In the genomic region with DNA sequence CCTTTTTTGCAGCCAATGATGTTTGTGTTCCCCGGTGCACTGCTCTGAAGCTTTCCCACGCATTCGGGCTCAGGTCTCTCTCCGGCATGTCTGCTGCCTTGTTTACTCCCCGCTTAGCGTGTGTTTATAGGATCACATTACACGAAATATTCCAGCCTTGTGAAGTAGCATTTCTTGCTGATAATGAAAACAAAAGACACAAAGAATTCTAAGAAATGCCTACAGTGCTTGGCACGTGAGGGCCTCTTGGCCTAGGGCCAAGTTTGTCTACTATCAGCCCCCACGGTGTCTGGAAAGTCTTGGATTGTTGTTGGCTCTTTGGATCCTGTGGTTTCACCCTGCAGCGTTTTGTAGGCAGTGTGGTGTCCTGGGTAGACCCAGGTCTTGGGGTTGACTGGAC, we compare ENCODE assay signal across 31 cellular contexts. TPM values are rescaled to one million over a fixed set of nuclear protein-coding genes. Genes with fewer than 3 reads are reported as not detected.
DNase-seq lines count a peak whose midpoint lies in the region; ATAC-seq and TF ChIP-seq lines count a peak whose summit lies in the region.
"Had no signal": no experiment of that assay in that cellular context is flagged by ENCODE, and none has a peak within 500 bp of the region (broad histone marks: within the 10 kb centered on the region; RNA-seq: fewer than 3 reads in every experiment).

No MANE protein-coding gene starts in this region.

- no peaks in the 10 kb centered on the region for H3K27me3 Mint-ChIP-seq in chondrocyte (ENCODE audit: low read depth)
- peaks cover 4% of the 10 kb centered on the region for H3K27me3 Mint-ChIP-seq in nephron (ENCODE audit: low read depth)
- H3K27me3 Mint-ChIP-seq: activated naive CD8-positive, alpha-beta T cell treated with anti-CD3 and anti-CD28 coated beads, Interleukin-2, amount 50 U/mL, for 24 hours had no signal

- H3K36me3 Mint-ChIP-seq in chondrocyte (ENCODE audit: low read depth) (no peaks in the 10 kb centered on the region), nephron (ENCODE audit: low read depth) (no peaks in the 10 kb centered on the region)
- H3K36me3 Mint-ChIP-seq: CD4-positive, CD25-positive, alpha-beta regulatory T cell; naive thymus-derived CD8-positive, alpha-beta T cell had no signal

- H3K4me1 Mint-ChIP-seq in chondrocyte (ENCODE audit: low read depth) (peaks cover 15% of the 10 kb centered on the region), nephron (peaks cover 18% of the 10 kb centered on the region)

- peak overlapping the region; percentile 32 for H3K27ac Mint-ChIP-seq in chondrocyte (ENCODE audit: unreplicated experiment)
- H3K27ac Mint-ChIP-seq in nephron: peak overlapping the region; percentile 32 to 68 (median 63)
- H3K27ac Mint-ChIP-seq: activated naive CD8-positive, alpha-beta T cell treated with anti-CD3 and anti-CD28 coated beads, Interleukin-2, amount 50 U/mL, for 24 hours; GM23338 had no signal

- H3K4me3 Mint-ChIP-seq in chondrocyte (ENCODE audit: unreplicated experiment) (no peak overlapping the region), nephron (no peak overlapping the region)
- H3K4me3 Mint-ChIP-seq: activated naive CD8-positive, alpha-beta T cell treated with anti-CD3 and anti-CD28 coated beads, Interleukin-2, amount 50 U/mL, for 24 hours; CD4-positive, CD25-positive, alpha-beta regulatory T cell; central memory CD8-positive, alpha-beta T cell; GM23338; naive thymus-derived CD8-positive, alpha-beta T cell had no signal

- H3K9me3 Mint-ChIP-seq in chondrocyte (ENCODE audit: low read depth): peaks cover 8% of the 10 kb centered on the region
- peaks cover 3% of the 10 kb centered on the region for H3K9me3 Mint-ChIP-seq in nephron
- H3K9me3 Mint-ChIP-seq: activated naive CD8-positive, alpha-beta T cell treated with anti-CD3 and anti-CD28 coated beads, Interleukin-2, amount 50 U/mL, for 24 hours; CD4-positive, CD25-positive, alpha-beta regulatory T cell; central memory CD8-positive, alpha-beta T cell; GM23338; naive thymus-derived CD8-positive, alpha-beta T cell had no signal

- TF ChIP-seq CTCF in chondrocyte (IDR thresholded peaks at IDR 0.05) (no peak), nephron (IDR thresholded peaks at IDR 0.05; ENCODE audit: unreplicated experiment in 3 of 3) (no peak)

- DNase-seq in NCI-H2196 (lab: John Stamatoyannopoulos, UW; ENCODE audit: unreplicated experiment) (peak; percentile 13), NCI-H2196 treated with DMSO at 0.1 percent for 48 hours (lab: John Stamatoyannopoulos, UW; ENCODE audit: unreplicated experiment) (no peak), chondrocyte (ENCODE audit: low spot score) (peak; percentile 28), DMS 273 treated with DMSO at 0.1 percent for 48 hours (lab: John Stamatoyannopoulos, UW) (no peak), NCI-H1105 treated with DMSO at 0.1 percent for 48 hours (lab: John Stamatoyannopoulos, UW) (no peak)
- DNase-seq: 8988T; activated CD4-positive, CD25-positive, alpha-beta regulatory T cell treated with anti-CD3 and anti-CD28 coated beads, Interleukin-2, amount 50 U/mL, for 72 hours; activated gamma-delta T cell; activated naive CD8-positive, alpha-beta T cell treated with anti-CD3 and anti-CD28 coated beads, Interleukin-2, amount 50 U/mL, for 24 hours; CD4-positive, CD25-positive, alpha-beta regulatory T cell; dorsolateral prefrontal cortex; Kasumi-1; midbrain; naive thymus-derived CD8-positive, alpha-beta T cell; NCI-H1694 treated with DMSO at 0.1 percent for 48 hours; NCI-H2171 treated with DMSO at 0.1 percent for 48 hours; NCI-H524 treated with DMSO at 0.1 percent for 48 hours; NK-92 treated with Interleukin-12 subunit alpha and Interleukin-12 subunit beta, amount 100 ng/mL, for 24 hours; occipital lobe; PC-9; SIG-M5; stimulated activated CD4-positive, alpha-beta T cell treated with anti-CD3 and anti-CD28 coated beads, Interleukin-2, amount 100 ng/mL, for 48 hours; T-helper 1 cell had no signal

- no peak for ATAC-seq in GM21526 (IDR thresholded peaks at IDR 0.05; ENCODE audit: low FRiP score, unreplicated experiment)
- ATAC-seq in HG03520 (IDR thresholded peaks at IDR 0.05; ENCODE audit: unreplicated experiment): no peak
- ATAC-seq: activated naive CD8-positive, alpha-beta T cell treated with anti-CD3 and anti-CD28 coated beads, Interleukin-2, amount 50 U/mL, for 24 hours; GM23338; naive thymus-derived CD8-positive, alpha-beta T cell had no signal

RNA-seq across cellular contexts. Expression of gene GSTM4, which starts 11.2 kb away (rescaled TPM):
- 14.5 to 20.8 TPM (median 14.8 TPM) in 3 replicates for total RNA-seq in chondrocyte

RNA-seq across cellular contexts. Expression of gene GSTM2, which starts 23.2 kb away (rescaled TPM):
- 24.6 to 41.3 TPM (median 25.8 TPM) in 3 replicates for total RNA-seq in chondrocyte

RNA-seq across cellular contexts. Expression of gene AMPD2, which starts 25.0 kb away (rescaled TPM):
- 70.6 to 100 TPM (median 74.2 TPM) in 3 replicates for total RNA-seq in chondrocyte

RNA-seq across cellular contexts. Expression of gene GNAT2, which starts 25.3 kb away (rescaled TPM):
- total RNA-seq in chondrocyte: not detected in 3 replicates
- total RNA-seq: CD4-positive, CD25-positive, alpha-beta regulatory T cell; naive thymus-derived CD8-positive, alpha-beta T cell; occipital lobe; subcutaneous adipose tissue; ureter had no signal

RNA-seq across cellular contexts. Expression of gene GSTM1, which starts 42.9 kb away (rescaled TPM):
- 8.9 to 17.8 TPM (median 17.8 TPM) in 3 replicates for total RNA-seq in chondrocyte
- total RNA-seq: fibroblast of lung, GM23338, occipital lobe, PC-9, ureter had no signal

Comparison
In these comparisons a context has a peak if more than half of its experiments do, and no peak if none do; other contexts are left out.
1. DNase-seq: peak in NCI-H2196 (single experiment) and chondrocyte (single experiment); none in NCI-H2196 treated with DMSO at 0.1 percent for 48 hours (single experiment), DMS 273 treated with DMSO at 0.1 percent for 48 hours (single experiment) and NCI-H1105 treated with DMSO at 0.1 percent for 48 hours (single experiment).